Comparison of ENCODE assay signal across 8 cellular contexts in the genomic region with DNA sequence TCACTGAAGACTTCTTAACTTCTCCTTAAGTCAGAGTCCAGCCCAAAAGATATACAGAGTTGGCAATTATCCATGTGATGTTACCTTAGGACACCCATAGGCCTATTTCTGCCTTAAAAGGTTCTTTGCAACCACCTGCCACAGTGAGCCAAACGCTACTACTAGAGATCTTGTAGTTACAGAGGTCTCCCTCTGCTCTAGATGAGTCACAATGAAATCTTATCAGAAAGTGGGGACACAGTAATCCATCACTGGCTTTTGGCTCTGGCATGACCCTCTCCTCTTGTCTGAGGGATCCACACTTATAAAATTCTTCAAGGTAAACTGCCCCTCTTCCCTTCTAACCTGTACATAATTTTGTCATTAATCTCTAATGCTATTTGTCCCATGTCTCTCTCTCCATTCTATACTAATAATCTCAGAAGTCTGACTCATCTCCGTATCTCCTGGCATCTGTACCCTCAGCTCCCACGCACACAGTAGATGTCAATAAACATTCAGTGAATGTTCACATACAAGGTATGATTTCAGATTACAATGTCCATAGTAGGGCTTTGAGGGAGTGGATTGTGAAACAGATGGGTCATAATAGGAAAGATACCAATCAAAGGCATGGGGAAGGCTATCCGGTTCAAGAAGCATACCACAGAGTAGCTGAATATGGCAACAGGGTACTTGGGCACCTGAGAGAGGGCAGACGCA.
A peak's percentile ranks its signal among the peaks of the same experiment; 100 is the strongest.
DNase-seq lines count a peak whose midpoint lies in the region; ATAC-seq and TF ChIP-seq lines count a peak whose summit lies in the region.

No MANE protein-coding gene starts in this region.

- intact Hi-C loops in aorta (cut with DNase I) = no loop called here
- intact Hi-C loops in vagina (cut with DNase I) = no loop called here

- H3K36me3 Mint-ChIP-seq in T-cell = peaks cover 10% of the 10 kb centered on the region

- H3K9me3 Mint-ChIP-seq in T-cell = no peaks in the 10 kb centered on the region

- H3K4me1 Mint-ChIP-seq in T-cell = peaks cover 79 to 91% (median 84%) of the 10 kb centered on the region in 3 donors

- H3K9me3 ChIP-seq in liver (ENCODE audit: control insufficient read depth in 4 of 4, low read length in 3 of 4) (no peaks in the 10 kb centered on the region), aorta (ENCODE audit: control insufficient read depth, low read length) (no peaks in the 10 kb centered on the region), vagina (no peaks in the 10 kb centered on the region)

- H3K4me3 ChIP-seq in liver (ENCODE audit: low read depth in 1 of 3, low read length in 3 of 3) (no peak overlapping the region), aorta (ENCODE audit: low read length in 2 of 2) (no peak overlapping the region), vagina (no peak overlapping the region)

- no peaks in the 10 kb centered on the region for H3K27me3 Mint-ChIP-seq in T-cell

- no peak for TF ChIP-seq POLR2A in vagina (IDR thresholded peaks at IDR 0.05)

- H3K36me3 ChIP-seq in liver (ENCODE audit: control insufficient read depth in 4 of 4, insufficient read depth in 3 of 4, low read depth in 1 of 4, low read length in 3 of 4) (no peaks in the 10 kb centered on the region), aorta (ENCODE audit: control insufficient read depth in 1 of 2, insufficient read depth in 2 of 2, low read length in 1 of 2) (no peaks in the 10 kb centered on the region), vagina (no peaks in the 10 kb centered on the region)

- TF ChIP-seq RAD21 in liver (IDR thresholded peaks at IDR 0.05) = no peak

- H3K4me1 ChIP-seq in liver (ENCODE audit: control insufficient read depth in 4 of 4, insufficient read depth in 4 of 4, low read length in 3 of 4) (peaks cover 3 to 44% (median 9%) of the 10 kb centered on the region in 4 donors), aorta (ENCODE audit: control insufficient read depth in 1 of 2, insufficient read depth in 2 of 2, low read length in 2 of 2) (peaks cover 0 to 2% of the 10 kb centered on the region in 2 donors), vagina (peaks cover 33% of the 10 kb centered on the region)

- TF ChIP-seq CTCF in liver (IDR thresholded peaks at IDR 0.05; ENCODE audit: low read depth, low read length, missing input control) (no peak), vagina (IDR thresholded peaks at IDR 0.05) (no peak)

- peak overlapping the region; percentile 40 to 59 for H3K27ac Mint-ChIP-seq in T-cell

- peak; percentile 28 for ATAC-seq in GM18861 (IDR thresholded peaks at IDR 0.05; ENCODE audit: unreplicated experiment)
- peak; percentile 31 for ATAC-seq in HG02759 (IDR thresholded peaks at IDR 0.05; ENCODE audit: unreplicated experiment)
- peak in 3 of 4 experiments; percentile 47 to 49 (median 49) for ATAC-seq in T-cell (replicated peaks in 1 of 4)
- ATAC-seq in aorta (ENCODE audit: low FRiP score) = no peak
- ATAC-seq in HG03025 (IDR thresholded peaks at IDR 0.05; ENCODE audit: low FRiP score, unreplicated experiment) = no peak

- WGBS in liver = 78% methylated on average over 5 of the region's 5 CpGs
- 73 to 77% methylated on average over 5 of the region's 5 CpGs for WGBS in aorta, 2 donors

- H3K9ac ChIP-seq in liver (ENCODE audit: low read depth in 1 of 2, low read length in 2 of 2) = no peak overlapping the region

- peak overlapping the region in 1 of 3 donors; percentile 64 for H3K4me3 Mint-ChIP-seq in T-cell

- H3K27ac ChIP-seq in liver (ENCODE audit: low read depth in 1 of 2, low read length in 2 of 2) = peak overlapping the region; percentile 11 to 42
- no peak overlapping the region for H3K27ac ChIP-seq in aorta (ENCODE audit: low read depth in 1 of 2, low read length in 2 of 2)
- no peak overlapping the region for H3K27ac ChIP-seq in vagina

- H3K27me3 ChIP-seq in liver (ENCODE audit: control insufficient read depth in 4 of 4, insufficient read depth in 4 of 4, low read length in 3 of 4) (no peaks in the 10 kb centered on the region), aorta (ENCODE audit: control insufficient read depth in 1 of 2, insufficient read depth in 2 of 2, low read length in 1 of 2) (no peaks in the 10 kb centered on the region), vagina (no peaks in the 10 kb centered on the region)

- POLR2A ChIA-PET in T-cell (lab: Charles Lee) = no interaction called here

- CTCF ChIA-PET in T-cell (lab: Charles Lee) = interaction anchor here in 1 of 2 donors (0.7 kb wide), 1 partner anchor 110 kb away, joined by 3 read pairs; no protein-coding TSS in a partner anchor

- no peak for DNase-seq in T-cell
- DNase-seq in 8988T = no peak
- no peak for DNase-seq in aorta
- no peak for DNase-seq in vagina (ENCODE audit: extremely low spot score in 2 of 2)

TF ChIP-seq in liver, 16 proteins besides CTCF, POLR2A, EP300 and RAD21:
- TF ChIP-seq HNF4G (IDR thresholded peaks at IDR 0.05) = no peak
- peak; percentile 16 for TF ChIP-seq FOXA1 (IDR thresholded peaks at IDR 0.05)
- TF ChIP-seq, protein P1, sequence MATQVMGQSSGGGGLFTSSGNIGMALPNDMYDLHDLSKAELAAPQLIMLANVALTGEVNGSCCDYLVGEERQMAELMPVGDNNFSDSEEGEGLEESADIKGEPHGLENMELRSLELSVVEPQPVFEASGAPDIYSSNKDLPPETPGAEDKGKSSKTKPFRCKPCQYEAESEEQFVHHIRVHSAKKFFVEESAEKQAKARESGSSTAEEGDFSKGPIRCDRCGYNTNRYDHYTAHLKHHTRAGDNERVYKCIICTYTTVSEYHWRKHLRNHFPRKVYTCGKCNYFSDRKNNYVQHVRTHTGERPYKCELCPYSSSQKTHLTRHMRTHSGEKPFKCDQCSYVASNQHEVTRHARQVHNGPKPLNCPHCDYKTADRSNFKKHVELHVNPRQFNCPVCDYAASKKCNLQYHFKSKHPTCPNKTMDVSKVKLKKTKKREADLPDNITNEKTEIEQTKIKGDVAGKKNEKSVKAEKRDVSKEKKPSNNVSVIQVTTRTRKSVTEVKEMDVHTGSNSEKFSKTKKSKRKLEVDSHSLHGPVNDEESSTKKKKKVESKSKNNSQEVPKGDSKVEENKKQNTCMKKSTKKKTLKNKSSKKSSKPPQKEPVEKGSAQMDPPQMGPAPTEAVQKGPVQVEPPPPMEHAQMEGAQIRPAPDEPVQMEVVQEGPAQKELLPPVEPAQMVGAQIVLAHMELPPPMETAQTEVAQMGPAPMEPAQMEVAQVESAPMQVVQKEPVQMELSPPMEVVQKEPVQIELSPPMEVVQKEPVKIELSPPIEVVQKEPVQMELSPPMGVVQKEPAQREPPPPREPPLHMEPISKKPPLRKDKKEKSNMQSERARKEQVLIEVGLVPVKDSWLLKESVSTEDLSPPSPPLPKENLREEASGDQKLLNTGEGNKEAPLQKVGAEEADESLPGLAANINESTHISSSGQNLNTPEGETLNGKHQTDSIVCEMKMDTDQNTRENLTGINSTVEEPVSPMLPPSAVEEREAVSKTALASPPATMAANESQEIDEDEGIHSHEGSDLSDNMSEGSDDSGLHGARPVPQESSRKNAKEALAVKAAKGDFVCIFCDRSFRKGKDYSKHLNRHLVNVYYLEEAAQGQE (IDR thresholded peaks at IDR 0.05) = no peak
- TF ChIP-seq FOXA2 (IDR thresholded peaks at IDR 0.05) = peak; percentile 17
- peak in 1 of 2 donors; percentile 48 for TF ChIP-seq HNF4A (conservative IDR thresholded peaks at IDR 0.05)
- TF ChIP-seq YY1 (IDR thresholded peaks at IDR 0.05) = no peak
- TF ChIP-seq, protein P2, sequence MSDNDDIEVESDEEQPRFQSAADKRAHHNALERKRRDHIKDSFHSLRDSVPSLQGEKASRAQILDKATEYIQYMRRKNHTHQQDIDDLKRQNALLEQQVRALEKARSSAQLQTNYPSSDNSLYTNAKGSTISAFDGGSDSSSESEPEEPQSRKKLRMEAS (IDR thresholded peaks at IDR 0.05) = no peak
- peak in 1 of 2 donors; percentile 33 for TF ChIP-seq RXRA (IDR thresholded peaks at IDR 0.05)
- TF ChIP-seq JUND (IDR thresholded peaks at IDR 0.05) = peak in 1 of 2 donors; percentile 74
- no peak for TF ChIP-seq TAF1 (conservative IDR thresholded peaks at IDR 0.05)
- peak in 1 of 2 donors; percentile 23 for TF ChIP-seq EGR1 (IDR thresholded peaks at IDR 0.05; ENCODE audit: low read depth in 2 of 2)
- TF ChIP-seq SP1 (IDR thresholded peaks at IDR 0.05) = no peak

Comparison
In these comparisons a context has a peak if more than half of its experiments do, and no peak if none do; other contexts are left out.
1. ATAC-seq: peak in GM18861 (single experiment), HG02759 (single experiment) and T-cell (3 of 4); none in aorta (single experiment) and HG03025 (single experiment).
2. H3K27ac ChIP-seq: peak in liver (2 of 2); none in aorta (0 of 2) and vagina (single experiment).